11 cellular contexts compared by ENCODE assay signal in the genomic region with DNA sequence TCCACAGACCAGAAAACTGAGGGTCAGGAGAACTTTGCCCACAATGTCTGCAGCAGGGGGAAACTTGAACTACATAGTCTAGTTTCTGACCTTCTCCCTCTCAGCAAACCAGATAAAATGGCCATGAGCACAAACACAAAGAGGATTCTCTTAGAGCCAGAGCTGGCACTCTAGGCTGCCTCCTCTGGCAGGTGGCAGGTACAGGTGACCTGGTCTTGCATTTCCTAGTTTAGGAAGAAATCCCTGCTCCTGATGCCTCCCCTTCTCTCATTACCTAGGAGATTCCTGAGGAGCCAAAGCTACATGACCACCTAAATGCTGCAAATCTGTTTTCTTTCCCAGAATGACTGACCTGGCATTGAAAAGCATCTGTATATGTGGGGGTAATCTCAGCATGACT.
"Had no signal": no experiment of that assay in that cellular context is flagged by ENCODE, and none has a peak within 500 bp of the region (broad histone marks: within the 10 kb centered on the region; RNA-seq: fewer than 3 reads in every experiment).

No MANE protein-coding gene starts in this region.

- H3K4me3 ChIP-seq: cardiac muscle cell, suprapubic skin had no signal

- H3K27me3 ChIP-seq: cardiac muscle cell, suprapubic skin had no signal

- H3K27ac ChIP-seq: cardiac muscle cell, parathyroid adenoma, suprapubic skin had no signal

- H3K4me1 ChIP-seq: suprapubic skin had no signal

- ATAC-seq: activated T-helper 17 cell treated with anti-CD3 and anti-CD28 coated beads, Interleukin-2, amount 50 U/mL, for 72 hours had no signal

- H3K27ac Mint-ChIP-seq: activated naive CD4-positive, alpha-beta T cell treated with anti-CD3 and anti-CD28 coated beads, Interleukin-2, amount 10 ng/mL, durations not matched to agents 7 days and 5 days; activated T-helper 17 cell treated with anti-CD3 and anti-CD28 coated beads, Interleukin-2, amount 50 U/mL, for 72 hours; type B pancreatic cell had no signal

- H3K36me3 Mint-ChIP-seq: type B pancreatic cell had no signal

- H3K9ac ChIP-seq: parathyroid adenoma had no signal

- H3K9me3 ChIP-seq: suprapubic skin had no signal

- H3K27me3 Mint-ChIP-seq: activated naive CD4-positive, alpha-beta T cell treated with anti-CD3 and anti-CD28 coated beads, Interleukin-2, amount 10 ng/mL, durations not matched to agents 7 days and 5 days; activated T-helper 17 cell treated with anti-CD3 and anti-CD28 coated beads, Interleukin-2, amount 50 U/mL, for 72 hours; type B pancreatic cell had no signal

- H3K9me3 Mint-ChIP-seq: activated naive CD4-positive, alpha-beta T cell treated with anti-CD3 and anti-CD28 coated beads, Interleukin-2, amount 10 ng/mL, durations not matched to agents 7 days and 5 days; activated T-helper 17 cell treated with anti-CD3 and anti-CD28 coated beads, Interleukin-2, amount 50 U/mL, for 72 hours; type B pancreatic cell had no signal

- DNase-seq: activated CD4-positive, alpha-beta T cell treated with anti-CD3 and anti-CD28 coated beads for 48 hours; activated naive CD4-positive, alpha-beta T cell treated with anti-CD3 and anti-CD28 coated beads, Interleukin-2, amount 10 ng/mL, durations not matched to agents 7 days and 5 days; activated T-cell treated with anti-CD3 and anti-CD28 coated beads for 4 hours; effector CD4-positive, alpha-beta T cell; stimulated activated CD4-positive, alpha-beta T cell treated with anti-CD3 and anti-CD28 coated beads, Interleukin-2, amount 100 ng/mL, for 48 hours; stimulated activated naive CD4-positive, alpha-beta T cell treated with Interleukin-2 at 50 U/mL for 16 hours had no signal

- H3K36me3 ChIP-seq: cardiac muscle cell, suprapubic skin had no signal

- H3K4me3 Mint-ChIP-seq: activated naive CD4-positive, alpha-beta T cell treated with anti-CD3 and anti-CD28 coated beads, Interleukin-2, amount 10 ng/mL, durations not matched to agents 7 days and 5 days; activated T-helper 17 cell treated with anti-CD3 and anti-CD28 coated beads, Interleukin-2, amount 50 U/mL, for 72 hours; type B pancreatic cell had no signal
